Comparison of ENCODE assay signal across 8 cellular contexts in genomic region chr9:69759478-69760277, GRCh38. TPM values are rescaled to one million over a fixed set of nuclear protein-coding genes. Genes with fewer than 3 reads are reported as not detected.
DNase-seq lines count a peak whose midpoint lies in the region; ATAC-seq and TF ChIP-seq lines count a peak whose summit lies in the region.

TSS of gene PTAR1 (minus strand) at chr9:69760011. CDS start at chr9:69759938, 73 bp downstream.

- TF ChIP-seq CTCF in NB4 (IDR thresholded peaks at IDR 0.05; ENCODE audit: low read depth, low read length): no peak
- TF ChIP-seq CTCF in SK-N-SH (IDR thresholded peaks at IDR 0.05): no peak

- TF ChIP-seq RAD21 in SK-N-SH (IDR thresholded peaks at IDR 0.05; ENCODE audit: low read length): peak; percentile 14; the same call in 1 of the 2 replicates

- ATAC-seq in HG02571 (IDR thresholded peaks at IDR 0.05; ENCODE audit: unreplicated experiment): peak; percentile 91

- peak in 1 of 2 experiments; percentile 75; a peak in 1 of 4 replicates for TF ChIP-seq EP300 in SK-N-SH (IDR thresholded peaks at IDR 0.05; ENCODE audit: borderline replicate concordance in 1 of 2, low read depth in 1 of 2, low read length in 1 of 2)

- H2AFZ ChIP-seq in SK-N-SH (ENCODE audit: low read depth): peak within 1 kb of the TSS; percentile 97

- peak within 1 kb of the TSS; percentile 90 for H3K9ac ChIP-seq in SK-N-SH

- POLR2A ChIA-PET in SK-N-SH (lab: Yijun Ruan, JAX): interaction anchor here (0.7 to 0.8 kb wide), 2 partner anchors 159 to 215 kb away, joined by 3 to 4 read pairs; no protein-coding TSS in a partner anchor

- H3K27ac ChIP-seq in SK-N-SH (ENCODE audit: low read depth in 2 of 2, low read length in 1 of 2): peak within 1 kb of the TSS; percentile 93 to 94

- 0 out of 2 replicates have a peak, but pooled peaks cover 5% of the 10 kb centered on the region for H4K20me1 ChIP-seq in SK-N-SH (ENCODE audit: insufficient read depth)

- H3F3A ChIP-seq in SK-N-SH (replicated peaks; ENCODE audit: insufficient read depth): peaks cover 11% of the 10 kb centered on the region

- CTCF ChIA-PET in SK-N-SH (lab: Yijun Ruan, JAX): interaction anchor here (0.5 to 4.4 kb wide), 3 partner anchors 10 to 213 kb away, joined by 3 to 29 read pairs (median 3); partner anchors contain the start of gene APBA1

- H3K4me1 ChIP-seq in SK-N-SH (ENCODE audit: control insufficient read depth in 1 of 2, insufficient read depth in 2 of 2, low read depth in 1 of 2, low read length in 1 of 2): peaks cover 4 to 14% of the 10 kb centered on the region in 2 experiments; a peak in 3 of 4 replicates

- H3K27me3 ChIP-seq in SK-N-SH (ENCODE audit: insufficient read depth): no peaks in the 10 kb centered on the region

- H3K4me3 ChIP-seq in GM08714 (ENCODE audit: low read length) (peak within 1 kb of the TSS; percentile 76), NB4 (ENCODE audit: low read depth, low read length) (peak within 1 kb of the TSS; percentile 87), SK-N-SH (ENCODE audit: low read depth in 2 of 2, low read length in 1 of 2) (peak within 1 kb of the TSS; percentile 79 to 86)

- peak within 1 kb of the TSS; percentile 79 for H3K4me2 ChIP-seq in SK-N-SH

- peaks cover 49% of the 10 kb centered on the region for H3K79me2 ChIP-seq in SK-N-SH (ENCODE audit: insufficient read depth)

- TF ChIP-seq POLR2A in NB4 (IDR thresholded peaks at IDR 0.05; ENCODE audit: extremely low read depth, insufficient read length): peak; percentile 79

- no peaks in the 10 kb centered on the region for H3K9me3 ChIP-seq in SK-N-SH

- WGBS in SK-N-SH (ENCODE audit: low lambda C conversion rate): under 1% methylated on average over 57 of the region's 95 CpGs

- no peaks in the 10 kb centered on the region for H3K9me2 ChIP-seq in SK-N-SH

- DNase-seq in NB4 (ENCODE audit: low read depth) (peak; percentile 89), SK-N-SH (peak; percentile 93), globus pallidus (ENCODE audit: low spot score) (peak; percentile 90), nucleus accumbens (lab: John Stamatoyannopoulos, UW) (peak; percentile 18 to 91 (median 81)), superior temporal gyrus (ENCODE audit: extremely low spot score) (peak; percentile 92)
- peak; percentile 92 for DNase-seq in activated naive CD4-positive, alpha-beta T cell treated with anti-CD3 and anti-CD28 coated beads, Interleukin-2, amount 50 U/mL, for 16 hours

- peaks cover 5 to 9% of the 10 kb centered on the region in 2 experiments for H3K36me3 ChIP-seq in SK-N-SH (replicated peaks in 1 of 2; ENCODE audit: control insufficient read depth in 1 of 2, insufficient read depth in 2 of 2, low read length in 1 of 2)

TF ChIP-seq in SK-N-SH, 30 proteins besides CTCF, POLR2A, EP300 and RAD21:
- TF ChIP-seq MAX (IDR thresholded peaks at IDR 0.05; ENCODE audit: low read depth) (peak; percentile 66), RCOR1 (IDR thresholded peaks at IDR 0.05; ENCODE audit: low read length) (no peak), POLR2AphosphoS5 (IDR thresholded peaks at IDR 0.05; ENCODE audit: low read depth, low read length) (peak; percentile 96), CHD2 (IDR thresholded peaks at IDR 0.05; ENCODE audit: low read length, partially characterized antibody) (peak; percentile 64), GATA2 (CRISPR knock-in tag; IDR thresholded peaks at IDR 0.05) (no peak), NRF1 (IDR thresholded peaks at IDR 0.05; ENCODE audit: low read depth, low read length) (peak; percentile 45; the same call in 1 of the 2 replicates), TAF1 (IDR thresholded peaks at IDR 0.05; ENCODE audit: borderline replicate concordance, low read depth, low read length) (peak; percentile 95), FOSL2 (IDR thresholded peaks at IDR 0.05; ENCODE audit: borderline replicate concordance, low read depth) (no peak), SMC3 (IDR thresholded peaks at IDR 0.05; ENCODE audit: low read depth, low read length) (no peak), ELF1 (IDR thresholded peaks at IDR 0.05) (peak; percentile 41), EZH2phosphoT487 (IDR thresholded peaks at IDR 0.05; ENCODE audit: borderline replicate concordance, low read depth) (no peak), PBX3 (IDR thresholded peaks at IDR 0.05) (no peak), GABPA (IDR thresholded peaks at IDR 0.05; ENCODE audit: low read depth) (peak; percentile 71), JUND (IDR thresholded peaks at IDR 0.05) (no peak), RXRA (IDR thresholded peaks at IDR 0.05; ENCODE audit: borderline replicate concordance, low read depth) (no peak), SIN3A (IDR thresholded peaks at IDR 0.05; ENCODE audit: borderline replicate concordance, low read depth, low read length) (0 out of 2 replicates have a peak, but pooled peaks have one; percentile 52), FOXM1 (IDR thresholded peaks at IDR 0.05; ENCODE audit: low read depth) (no peak), ZBTB33 (IDR thresholded peaks at IDR 0.05; ENCODE audit: borderline replicate concordance, low read depth) (no peak), USF1 (IDR thresholded peaks at IDR 0.05; ENCODE audit: borderline replicate concordance, low read depth) (no peak), MXI1 (IDR thresholded peaks at IDR 0.05; ENCODE audit: low read depth, low read length) (peak; percentile 41; the same call in 1 of the 2 replicates), TEAD4 (IDR thresholded peaks at IDR 0.05; ENCODE audit: borderline replicate concordance, insufficient read depth) (no peak), REST (IDR thresholded peaks at IDR 0.05; ENCODE audit: low read depth, low read length) (no peak), YY1 (IDR thresholded peaks at IDR 0.05; ENCODE audit: low read depth) (peak; percentile 85), NFIC (IDR thresholded peaks at IDR 0.05; ENCODE audit: borderline replicate concordance) (no peak), RFX5 (IDR thresholded peaks at IDR 0.05; ENCODE audit: low read length) (no peak)

RNA-seq across cellular contexts. Expression of gene PTAR1, which starts in this region (rescaled TPM):
- polyA plus RNA-seq in SK-N-SH (2012; rRNA removed): 4.7 and 7.8 TPM in 2 replicates
- 7.3 and 7.7 TPM in 2 replicates for polyA plus RNA-seq in SK-N-SH (2012; cell fraction: cytosol; rRNA removed)
- 7.9 and 16.5 TPM in 2 replicates for polyA plus RNA-seq in SK-N-SH (2012; cell fraction: nucleus; rRNA removed)

Comparison
In these comparisons a context has a peak if more than half of its experiments do, and no peak if none do; other contexts are left out.
1. Peak in every context shown above with its lines: DNase-seq, ATAC-seq, H3K4me3 ChIP-seq and H3K27ac ChIP-seq.